ENCODE assay signal across 21 cellular contexts in genomic region chr1:114648503-114648902, GRCh38. TPM values are rescaled to one million over a fixed set of nuclear protein-coding genes. Genes with fewer than 3 reads are reported as not detected.
DNase-seq lines count a peak whose midpoint lies in the region; ATAC-seq lines count a peak whose summit lies in the region.
"Had no signal": no experiment of that assay in that cellular context is flagged by ENCODE, and none has a peak within 500 bp of the region (broad histone marks: within the 10 kb centered on the region; RNA-seq: fewer than 3 reads in every experiment).

No MANE protein-coding gene starts in this region.

- no peaks in the 10 kb centered on the region for H3K9me3 ChIP-seq in Karpas-422 (ENCODE audit: low read length)

- no peak overlapping the region for H3K4me2 ChIP-seq in Karpas-422 (ENCODE audit: low read depth, low read length, poor library complexity, severe bottlenecking)

- H3K4me3 ChIP-seq in Karpas-422 (ENCODE audit: low read length) = no peak overlapping the region

- no peaks in the 10 kb centered on the region for H3K36me3 ChIP-seq in Karpas-422 (ENCODE audit: insufficient read depth, low read length)

- H3K9me2 ChIP-seq in Karpas-422 (replicated peaks; ENCODE audit: insufficient read depth, low read length) = no peaks in the 10 kb centered on the region

- no peak overlapping the region for H3K27ac ChIP-seq in Karpas-422 (ENCODE audit: low read length)

- H4K20me1 ChIP-seq in Karpas-422 (ENCODE audit: insufficient read depth, low read depth, low read length) = no peaks in the 10 kb centered on the region

- H2AFZ ChIP-seq in Karpas-422 (ENCODE audit: low read length) = no peak overlapping the region

- no peak for ATAC-seq in GM21360 (IDR thresholded peaks at IDR 0.05; ENCODE audit: unreplicated experiment)
- no peak for ATAC-seq in HG03342 (IDR thresholded peaks at IDR 0.05; ENCODE audit: unreplicated experiment)
- ATAC-seq: HCT116, SK-N-SH treated with all-trans-retinoic acid at 6 μM for 48 hours, T-cell had no signal

- no peaks in the 10 kb centered on the region for H3K27me3 ChIP-seq in Karpas-422 (ENCODE audit: low read length)

- no peaks in the 10 kb centered on the region for H3K4me1 ChIP-seq in Karpas-422 (ENCODE audit: low read length)

- DNase-seq in ELR (ENCODE audit: low read depth) = peak; percentile 1
- peak; percentile 44 for DNase-seq in Karpas-422
- DNase-seq in cerebellar cortex (ENCODE audit: low spot score) = peak; percentile 11
- peak; percentile 14 for DNase-seq in iPS-NIHi11 (ENCODE audit: low spot score)
- DNase-seq in NCI-H187 (lab: John Stamatoyannopoulos, UW) = no peak
- DNase-seq: C1 segment of cervical spinal cord; DMS79 treated with DMSO at 0.1 percent for 48 hours; NCI-H1048; NCI-H1436 treated with DMSO at 0.1 percent for 48 hours; NCI-H2029 treated with DMSO at 0.1 percent for 48 hours; NCI-H2171 treated with DMSO at 0.1 percent for 48 hours; NCI-H446; NCI-H526 treated with DMSO at 0.1 percent for 48 hours; NK-92 treated with Interleukin-12 subunit alpha and Interleukin-12 subunit beta, amount 100 ng/mL, for 24 hours; SHP77; T-cell had no signal

- H3K79me2 ChIP-seq in Karpas-422 (ENCODE audit: low read length) = no peaks in the 10 kb centered on the region

- H3K9ac ChIP-seq in Karpas-422 (ENCODE audit: low read length) = no peak overlapping the region

RNA-seq across cellular contexts. Expression of gene DENND2C, which starts 21.3 kb away (rescaled TPM):
- total RNA-seq in Karpas-422 (2014; rRNA removed; shearing (Covaris generic); ENCODE audit: low replicate concordance) = 0.11 and 0.60 TPM in 2 replicates

RNA-seq across cellular contexts. Expression of gene AMPD1, which starts 46.8 kb away (rescaled TPM):
- total RNA-seq in Karpas-422 (2014; rRNA removed; shearing (Covaris generic); ENCODE audit: low replicate concordance) = not detected in 2 replicates
- total RNA-seq: RPMI7951 had no signal

Comparison
In these comparisons a context has a peak if more than half of its experiments do, and no peak if none do; other contexts are left out.
1. DNase-seq: peak in ELR (single experiment), Karpas-422 (single experiment), cerebellar cortex (single experiment) and iPS-NIHi11 (single experiment); none in NCI-H187 (0 of 2).